Comparison of ENCODE assay signal across 11 cellular contexts in genomic region chr1:28456078-28456477, GRCh38. TPM values are rescaled to one million over a fixed set of nuclear protein-coding genes. Genes with fewer than 3 reads are reported as not detected.
A peak's percentile ranks its signal among the peaks of the same experiment; 100 is the strongest.
DNase-seq lines count a peak whose midpoint lies in the region; TF ChIP-seq lines count a peak whose summit lies in the region.
"Had no signal": no experiment of that assay in that cellular context is flagged by ENCODE, and none has a peak within 500 bp of the region (broad histone marks: within the 10 kb centered on the region; RNA-seq: fewer than 3 reads in every experiment).

No MANE protein-coding gene starts in this region.

- H3K27ac ChIP-seq in mammary epithelial cell (ENCODE audit: insufficient read depth, low read depth, low read length), result no peak overlapping the region
- no peak overlapping the region for H3K27ac ChIP-seq in trophoblast cell (ENCODE audit: low read depth, low read length)
- H3K27ac ChIP-seq in tibial artery, result no peak overlapping the region
- H3K27ac ChIP-seq: A549 had no signal

- POLR2A ChIA-PET in HEK293T (lab: Yijun Ruan, JAX), result no interaction called here

- H4K20me1 ChIP-seq in mammary epithelial cell (ENCODE audit: insufficient read depth, low read length), result no peaks in the 10 kb centered on the region

- H3K4me3 ChIP-seq in mammary epithelial cell (replicated peaks in 1 of 3; ENCODE audit: insufficient read depth in 1 of 3, low read depth in 2 of 3, low read length in 3 of 3), result no peak overlapping the region
- H3K4me3 ChIP-seq in trophoblast cell (ENCODE audit: low read depth, low read length), result no peak overlapping the region
- H3K4me3 ChIP-seq in tibial artery, result no peak overlapping the region
- H3K4me3 ChIP-seq: A549 had no signal

- H4K91ac ChIP-seq in trophoblast cell (ENCODE audit: low read depth, low read length), result no peak overlapping the region

- no peaks in the 10 kb centered on the region for H3K9me3 ChIP-seq in mammary epithelial cell (replicated peaks; ENCODE audit: insufficient read depth, low read length)
- H3K9me3 ChIP-seq in trophoblast cell (ENCODE audit: insufficient read depth, low read depth, low read length), result no peaks in the 10 kb centered on the region
- H3K9me3 ChIP-seq in tibial artery, result no peaks in the 10 kb centered on the region
- H3K9me3 ChIP-seq: A549 had no signal

- no peak overlapping the region for H4K12ac ChIP-seq in trophoblast cell (ENCODE audit: low read depth, low read length)

- H3K79me1 ChIP-seq in trophoblast cell (ENCODE audit: low read length), result no peaks in the 10 kb centered on the region

- H2BK12ac ChIP-seq in trophoblast cell (ENCODE audit: low read length), result no peak overlapping the region

- no peak overlapping the region for H3K14ac ChIP-seq in trophoblast cell (ENCODE audit: low read length)

- H4K8ac ChIP-seq in trophoblast cell (ENCODE audit: low read depth, low read length), result peak overlapping the region; percentile 67

- H2AFZ ChIP-seq in mammary epithelial cell (ENCODE audit: low read depth, low read length) (no peak overlapping the region), trophoblast cell (ENCODE audit: insufficient read depth, low read length, poor library complexity) (no peak overlapping the region)

- 59% methylated on average over 4 of the region's 5 CpGs for WGBS in mammary epithelial cell (ENCODE audit: low coverage, missing lambda C conversion rate)
- no CpG with 5 or more reads among the region's 5 CpGs for WGBS in trophoblast cell (ENCODE audit: extremely low coverage, insufficient coverage, insufficient read length)

- no peak overlapping the region for H3K4ac ChIP-seq in trophoblast cell (ENCODE audit: low read depth, low read length)

- no peak overlapping the region for H3K23ac ChIP-seq in trophoblast cell (ENCODE audit: low read length)

- DNase-seq in NOMO-1 (lab: John Stamatoyannopoulos, UW; ENCODE audit: unreplicated experiment in 2 of 2) (peak; percentile 12 to 48), NOMO-1 treated with dmso at 0.1 percent for 144 hours (lab: John Stamatoyannopoulos, UW; ENCODE audit: unreplicated experiment) (no peak), NOMO-1 treated with DMSO at 0.1 percent for 48 hours (lab: John Stamatoyannopoulos, UW; ENCODE audit: unreplicated experiment) (peak; percentile 48), mammary epithelial cell (peak; percentile 56), trophoblast cell (peak; percentile 3 to 17), tibial artery (no peak), HEK293T (ENCODE audit: extremely low spot score) (no peak), NCI-H1436 treated with DMSO at 0.1 percent for 48 hours (lab: John Stamatoyannopoulos, UW) (no peak)
- DNase-seq: immature natural killer cell, NCI-H1930 had no signal

- intact Hi-C loops in mammary epithelial cell (cut with micrococcal nuclease) (no loop called here), tibial artery (cut with DNase I; ENCODE audit: low total_unique reads) (no loop called here)

- in situ Hi-C loops in mammary epithelial cell (cut with MboI; ENCODE audit: low sequenced_read_pairs in 2 of 2), result no loop called here

- dilution Hi-C loops in mammary epithelial cell (cut with HindIII; ENCODE audit: low sequenced_read_pairs), result no loop called here

- BruUV-seq in mammary epithelial cell (replicated peaks; lab: Mats Ljungman, UMichigan), result no TSS peak

- H3K36me3 ChIP-seq in mammary epithelial cell (ENCODE audit: insufficient read depth, low read length), result peaks cover 3% of the 10 kb centered on the region
- peaks cover 4 to 8% of the 10 kb centered on the region in 2 experiments for H3K36me3 ChIP-seq in trophoblast cell (ENCODE audit: control insufficient read depth in 1 of 2, insufficient read depth in 2 of 2, low read length in 2 of 2)
- H3K36me3 ChIP-seq in tibial artery, result peaks cover 0 to 13% (median 5%) of the 10 kb centered on the region in 3 donors

- no peak overlapping the region for H2BK5ac ChIP-seq in trophoblast cell (ENCODE audit: low read depth, low read length, poor library complexity)

- no peak overlapping the region for H3K9ac ChIP-seq in mammary epithelial cell (ENCODE audit: insufficient read depth, low read length)
- H3K9ac ChIP-seq in trophoblast cell (ENCODE audit: low read length), result no peak overlapping the region

- peaks cover 11% of the 10 kb centered on the region for H3K4me1 ChIP-seq in mammary epithelial cell (ENCODE audit: insufficient read depth, low read length)
- H3K4me1 ChIP-seq in trophoblast cell (ENCODE audit: control insufficient read depth in 1 of 2, insufficient read depth in 2 of 2, low read length in 2 of 2), result peaks cover 0 to 3% of the 10 kb centered on the region in 2 experiments
- peaks cover 0 to 15% (median 12%) of the 10 kb centered on the region in 4 donors for H3K4me1 ChIP-seq in tibial artery

- no peak overlapping the region for H2BK120ac ChIP-seq in trophoblast cell (ENCODE audit: insufficient read depth, low read length, poor library complexity)

- CTCF ChIA-PET in mammary epithelial cell (lab: Charles Lee; ENCODE audit: low non-redundant PET) (no interaction called here), HEK293T (lab: Yijun Ruan, JAX) (interaction anchor here (0.7 kb wide), 1 partner anchor 103 kb away, joined by 4 read pairs; no protein-coding TSS in a partner anchor)

- H3K79me2 ChIP-seq in mammary epithelial cell (ENCODE audit: insufficient read depth, low read length) (peaks cover 10% of the 10 kb centered on the region), trophoblast cell (ENCODE audit: control insufficient read depth, insufficient read depth, low read length, poor library complexity) (no peaks in the 10 kb centered on the region)

- peak overlapping the region; percentile 68 for H3K18ac ChIP-seq in trophoblast cell (ENCODE audit: low read length)

- H3K27me3 ChIP-seq in mammary epithelial cell (ENCODE audit: insufficient read depth, low read length) (no peaks in the 10 kb centered on the region), trophoblast cell (ENCODE audit: insufficient read depth, low read length) (no peaks in the 10 kb centered on the region), tibial artery (no peaks in the 10 kb centered on the region)

- no peak overlapping the region for H2AK5ac ChIP-seq in trophoblast cell (ENCODE audit: low read length)

- H3K4me2 ChIP-seq in mammary epithelial cell (ENCODE audit: insufficient read depth, low read depth, low read length) (no peak overlapping the region), trophoblast cell (ENCODE audit: low read length) (no peak overlapping the region)
- H3K4me2 ChIP-seq: A549 had no signal

- TF ChIP-seq CTCF in mammary epithelial cell (conservative IDR thresholded peaks at IDR 0.05 in 1 of 2, IDR thresholded peaks at IDR 0.05 in 1 of 2; ENCODE audit: extremely low read depth in 1 of 2, insufficient read depth in 1 of 2, low read depth in 1 of 2, low read length in 2 of 2), result no peak
- no peak for TF ChIP-seq CTCF in tibial artery (IDR thresholded peaks at IDR 0.05)

TF ChIP-seq in HEK293T, 16 proteins besides CTCF, POLR2A, EP300 and RAD21:
- TF ChIP-seq FOXK2 (IDR thresholded peaks at IDR 0.05) (no peak), FOXA1 (IDR thresholded peaks at IDR 0.05) (no peak), NFRKB (IDR thresholded peaks at IDR 0.05) (no peak), SUZ12 (IDR thresholded peaks at IDR 0.05) (no peak), FOXM1 (IDR thresholded peaks at IDR 0.05; ENCODE audit: borderline replicate concordance) (no peak), L3MBTL2 (conservative IDR thresholded peaks at IDR 0.05) (no peak), HDGF (IDR thresholded peaks at IDR 0.05; ENCODE audit: borderline replicate concordance) (no peak), TARDBP (IDR thresholded peaks at IDR 0.05) (no peak), CTBP1 (IDR thresholded peaks at IDR 0.05; ENCODE audit: borderline replicate concordance) (no peak), ELF4 (IDR thresholded peaks at IDR 0.05) (no peak), ZNF384 (IDR thresholded peaks at IDR 0.05) (no peak), ARNT (IDR thresholded peaks at IDR 0.05) (no peak), SP1 (IDR thresholded peaks at IDR 0.05) (no peak), LEF1 (IDR thresholded peaks at IDR 0.05; ENCODE audit: borderline replicate concordance) (no peak), BHLHE40 (IDR thresholded peaks at IDR 0.05; ENCODE audit: borderline replicate concordance) (no peak)
- TF ChIP-seq, protein P1, sequence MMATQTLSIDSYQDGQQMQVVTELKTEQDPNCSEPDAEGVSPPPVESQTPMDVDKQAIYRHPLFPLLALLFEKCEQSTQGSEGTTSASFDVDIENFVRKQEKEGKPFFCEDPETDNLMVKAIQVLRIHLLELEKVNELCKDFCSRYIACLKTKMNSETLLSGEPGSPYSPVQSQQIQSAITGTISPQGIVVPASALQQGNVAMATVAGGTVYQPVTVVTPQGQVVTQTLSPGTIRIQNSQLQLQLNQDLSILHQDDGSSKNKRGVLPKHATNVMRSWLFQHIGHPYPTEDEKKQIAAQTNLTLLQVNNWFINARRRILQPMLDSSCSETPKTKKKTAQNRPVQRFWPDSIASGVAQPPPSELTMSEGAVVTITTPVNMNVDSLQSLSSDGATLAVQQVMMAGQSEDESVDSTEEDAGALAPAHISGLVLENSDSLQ (IDR thresholded peaks at IDR 0.05), result no peak

RNA-seq across cellular contexts. Expression of gene RCC1, which starts 49.8 kb away (rescaled TPM):
- 10 to 100 TPM; 21.2 to 46.0 TPM for total RNA-seq in mammary epithelial cell
- polyA plus RNA-seq in mammary epithelial cell, result 52.3 TPM
- polyA minus RNA-seq in mammary epithelial cell, result 54.2 TPM
- polyA plus RNA-seq in trophoblast cell (2013), result 90.8 and 94.1 TPM in 2 replicates

Comparison
In these comparisons a context has a peak if more than half of its experiments do, and no peak if none do; other contexts are left out.
1. DNase-seq: peak in NOMO-1 (2 of 2), NOMO-1 treated with DMSO at 0.1 percent for 48 hours (single experiment), mammary epithelial cell (single experiment) and trophoblast cell (2 of 2); none in NOMO-1 treated with dmso at 0.1 percent for 144 hours (single experiment), tibial artery (0 of 2), HEK293T (single experiment) and NCI-H1436 treated with DMSO at 0.1 percent for 48 hours (single experiment).